8 cellular contexts compared by ENCODE assay signal in the genomic region with DNA sequence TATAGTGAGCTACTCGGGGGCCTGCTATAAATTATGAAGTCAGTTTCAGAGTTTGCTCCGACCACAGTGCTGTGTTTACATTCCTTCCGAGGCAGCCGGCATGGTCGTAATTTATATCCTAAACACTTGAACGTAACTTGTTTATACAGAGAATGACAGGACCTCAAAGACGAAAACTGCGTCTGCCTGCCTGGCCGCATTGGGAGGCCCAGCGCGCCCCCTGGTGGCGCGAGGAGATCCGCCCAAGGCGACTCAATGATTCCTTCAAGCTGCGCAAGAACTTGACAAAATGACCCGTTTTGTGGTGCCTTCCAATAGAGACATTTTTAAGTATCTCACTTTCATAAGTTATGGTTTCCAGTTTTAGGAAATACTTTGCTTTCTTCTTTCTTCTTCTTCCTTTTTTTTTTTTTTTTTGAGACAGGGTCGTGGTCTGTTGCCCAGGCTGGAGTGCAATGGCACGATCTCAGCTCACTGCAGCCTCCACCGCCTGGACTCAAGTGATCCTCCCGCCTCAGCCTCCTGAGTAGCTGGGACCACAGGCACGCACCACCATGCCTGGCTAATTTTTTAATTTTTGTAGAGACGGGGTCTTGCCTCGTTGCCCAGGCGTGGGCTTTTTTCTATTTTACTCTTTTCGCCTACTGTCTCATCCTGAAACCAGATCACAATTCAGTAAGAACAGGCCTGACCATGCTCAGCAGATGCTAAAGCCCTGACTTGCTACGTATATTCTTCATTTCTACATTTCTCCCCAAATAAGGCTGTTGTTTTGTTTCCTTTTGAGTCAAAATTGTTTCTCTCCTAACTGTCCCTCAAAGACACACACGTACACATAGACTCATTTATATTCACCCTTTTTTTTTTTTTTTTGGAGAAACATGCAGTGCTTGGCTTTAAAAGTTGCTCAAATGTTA. TPM values are rescaled to one million over a fixed set of nuclear protein-coding genes. Genes with fewer than 3 reads are reported as not detected.
DNase-seq lines count a peak whose midpoint lies in the region; ATAC-seq and TF ChIP-seq lines count a peak whose summit lies in the region.

No MANE protein-coding gene starts in this region.

- H3K9me3 ChIP-seq in A673 (ENCODE audit: low read depth, low read length, poor library complexity, severe bottlenecking) (no peaks in the 10 kb centered on the region), Karpas-422 (ENCODE audit: low read length) (no peaks in the 10 kb centered on the region)

- H3K4me3 ChIP-seq in A673 (ENCODE audit: low read depth, low read length, poor library complexity, severe bottlenecking) (no peak overlapping the region), Karpas-422 (ENCODE audit: low read length) (no peak overlapping the region)

- ATAC-seq in GM18511 (IDR thresholded peaks at IDR 0.05; ENCODE audit: unreplicated experiment) (peak; percentile 61), SK-N-SH treated with all-trans-retinoic acid at 6 μM for 48 hours (peak; percentile 88), Right ventricle myocardium superior (ENCODE audit: poor library complexity) (peak; percentile 82), HG03159 (IDR thresholded peaks at IDR 0.05; ENCODE audit: unreplicated experiment) (no peak)

- H3K79me2 ChIP-seq in Karpas-422 (ENCODE audit: low read length): no peaks in the 10 kb centered on the region

- no peaks in the 10 kb centered on the region for H3K9me2 ChIP-seq in Karpas-422 (replicated peaks; ENCODE audit: insufficient read depth, low read length)

- DNase-seq in A673 (ENCODE audit: low spot score): peak; percentile 78
- DNase-seq in Karpas-422: peak; percentile 83
- DNase-seq in activated naive CD4-positive, alpha-beta T cell treated with anti-CD3 and anti-CD28 coated beads, Interleukin-2, amount 50 U/mL, for 16 hours: peak; percentile 78
- peak; percentile 80 for DNase-seq in Right ventricle myocardium superior
- peak; percentile 36 for DNase-seq in renal cortical epithelial cell (ENCODE audit: low read depth)

- CTCF ChIA-PET in A673 (lab: Charles Lee): interaction anchor here (0.6 to 1.4 kb wide), 4 partner anchors 13 to 804 kb away, joined by 3 to 10 read pairs (median 4); no protein-coding TSS in a partner anchor

- POLR2A ChIA-PET in A673 (lab: Charles Lee; ENCODE audit: low non-redundant PET): no interaction called here

- H3K4me2 ChIP-seq in Karpas-422 (ENCODE audit: low read depth, low read length, poor library complexity, severe bottlenecking): no peak overlapping the region

- H3K9ac ChIP-seq in Karpas-422 (ENCODE audit: low read length): no peak overlapping the region

- no TSS peak for BruUV-seq in A673 (replicated peaks; lab: Mats Ljungman, UMichigan)

- no peaks in the 10 kb centered on the region for H3K4me1 ChIP-seq in A673 (ENCODE audit: insufficient read depth, low read length, poor library complexity, severe bottlenecking)
- H3K4me1 ChIP-seq in Karpas-422 (ENCODE audit: low read length): no peaks in the 10 kb centered on the region

- intact Hi-C loops in A673 (cut with micrococcal nuclease; ENCODE audit: unreplicated experiment): loop anchor here (2.0 to 5.0 kb wide), 3 partner anchors 600 to 805 kb away; no protein-coding TSS in a partner anchor
- intact Hi-C loops in Right ventricle myocardium superior (cut with DNase I): loop anchor here (5.0 to 10.0 kb wide), 2 partner anchors 600 to 672 kb away; no protein-coding TSS in a partner anchor

- H3K36me3 ChIP-seq in A673 (ENCODE audit: insufficient read depth, low read length, poor library complexity, severe bottlenecking) (no peaks in the 10 kb centered on the region), Karpas-422 (ENCODE audit: insufficient read depth, low read length) (no peaks in the 10 kb centered on the region)

- TF ChIP-seq CTCF in A673 (conservative IDR thresholded peaks at IDR 0.05; ENCODE audit: low read depth, low read length): peak; percentile 97

- peaks cover 41% of the 10 kb centered on the region for H3K27me3 ChIP-seq in A673 (replicated peaks; ENCODE audit: insufficient read depth, low read depth, low read length, poor library complexity)
- no peaks in the 10 kb centered on the region for H3K27me3 ChIP-seq in Karpas-422 (ENCODE audit: low read length)

- H3K27ac ChIP-seq in A673 (ENCODE audit: low read depth, low read length, poor library complexity, severe bottlenecking): no peak overlapping the region
- no peak overlapping the region for H3K27ac ChIP-seq in Karpas-422 (ENCODE audit: low read length)

- H2AFZ ChIP-seq in Karpas-422 (ENCODE audit: low read length): no peak overlapping the region

- H4K20me1 ChIP-seq in Karpas-422 (ENCODE audit: insufficient read depth, low read depth, low read length): no peaks in the 10 kb centered on the region

TF ChIP-seq in SK-N-SH treated with all-trans-retinoic acid at 6 μM for 48 hours, 23 proteins besides CTCF, POLR2A, EP300 and RAD21:
- no peak for TF ChIP-seq ZFP3 (CRISPR knock-in tag; IDR thresholded peaks at IDR 0.05)
- TF ChIP-seq BACH2 (CRISPR knock-in tag; IDR thresholded peaks at IDR 0.05; ENCODE audit: borderline replicate concordance): no peak
- TF ChIP-seq ZFP30 (CRISPR knock-in tag; IDR thresholded peaks at IDR 0.05): no peak
- no peak for TF ChIP-seq ZNF565 (CRISPR knock-in tag; conservative IDR thresholded peaks at IDR 0.05; ENCODE audit: low read depth)
- TF ChIP-seq PPARA (CRISPR knock-in tag; IDR thresholded peaks at IDR 0.05; ENCODE audit: borderline replicate concordance): no peak
- TF ChIP-seq ZNF8 (CRISPR knock-in tag; IDR thresholded peaks at IDR 0.05): no peak
- no peak for TF ChIP-seq ZC3H10 (CRISPR knock-in tag; IDR thresholded peaks at IDR 0.05)
- no peak for TF ChIP-seq CSDC2 (CRISPR knock-in tag; IDR thresholded peaks at IDR 0.05)
- TF ChIP-seq ZNF70 (CRISPR knock-in tag; IDR thresholded peaks at IDR 0.05): no peak
- TF ChIP-seq ISL1 (CRISPR knock-in tag; IDR thresholded peaks at IDR 0.05): no peak
- TF ChIP-seq SNAI2 (CRISPR knock-in tag; IDR thresholded peaks at IDR 0.05): no peak
- TF ChIP-seq, protein P1, sequence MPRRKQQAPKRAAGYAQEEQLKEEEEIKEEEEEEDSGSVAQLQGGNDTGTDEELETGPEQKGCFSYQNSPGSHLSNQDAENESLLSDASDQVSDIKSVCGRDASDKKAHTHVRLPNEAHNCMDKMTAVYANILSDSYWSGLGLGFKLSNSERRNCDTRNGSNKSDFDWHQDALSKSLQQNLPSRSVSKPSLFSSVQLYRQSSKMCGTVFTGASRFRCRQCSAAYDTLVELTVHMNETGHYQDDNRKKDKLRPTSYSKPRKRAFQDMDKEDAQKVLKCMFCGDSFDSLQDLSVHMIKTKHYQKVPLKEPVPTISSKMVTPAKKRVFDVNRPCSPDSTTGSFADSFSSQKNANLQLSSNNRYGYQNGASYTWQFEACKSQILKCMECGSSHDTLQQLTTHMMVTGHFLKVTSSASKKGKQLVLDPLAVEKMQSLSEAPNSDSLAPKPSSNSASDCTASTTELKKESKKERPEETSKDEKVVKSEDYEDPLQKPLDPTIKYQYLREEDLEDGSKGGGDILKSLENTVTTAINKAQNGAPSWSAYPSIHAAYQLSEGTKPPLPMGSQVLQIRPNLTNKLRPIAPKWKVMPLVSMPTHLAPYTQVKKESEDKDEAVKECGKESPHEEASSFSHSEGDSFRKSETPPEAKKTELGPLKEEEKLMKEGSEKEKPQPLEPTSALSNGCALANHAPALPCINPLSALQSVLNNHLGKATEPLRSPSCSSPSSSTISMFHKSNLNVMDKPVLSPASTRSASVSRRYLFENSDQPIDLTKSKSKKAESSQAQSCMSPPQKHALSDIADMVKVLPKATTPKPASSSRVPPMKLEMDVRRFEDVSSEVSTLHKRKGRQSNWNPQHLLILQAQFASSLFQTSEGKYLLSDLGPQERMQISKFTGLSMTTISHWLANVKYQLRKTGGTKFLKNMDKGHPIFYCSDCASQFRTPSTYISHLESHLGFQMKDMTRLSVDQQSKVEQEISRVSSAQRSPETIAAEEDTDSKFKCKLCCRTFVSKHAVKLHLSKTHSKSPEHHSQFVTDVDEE (CRISPR knock-in tag; IDR thresholded peaks at IDR 0.05): no peak
- TF ChIP-seq ARNTL (CRISPR knock-in tag; IDR thresholded peaks at IDR 0.05; ENCODE audit: borderline replicate concordance, low read depth): no peak
- TF ChIP-seq, protein P2, sequence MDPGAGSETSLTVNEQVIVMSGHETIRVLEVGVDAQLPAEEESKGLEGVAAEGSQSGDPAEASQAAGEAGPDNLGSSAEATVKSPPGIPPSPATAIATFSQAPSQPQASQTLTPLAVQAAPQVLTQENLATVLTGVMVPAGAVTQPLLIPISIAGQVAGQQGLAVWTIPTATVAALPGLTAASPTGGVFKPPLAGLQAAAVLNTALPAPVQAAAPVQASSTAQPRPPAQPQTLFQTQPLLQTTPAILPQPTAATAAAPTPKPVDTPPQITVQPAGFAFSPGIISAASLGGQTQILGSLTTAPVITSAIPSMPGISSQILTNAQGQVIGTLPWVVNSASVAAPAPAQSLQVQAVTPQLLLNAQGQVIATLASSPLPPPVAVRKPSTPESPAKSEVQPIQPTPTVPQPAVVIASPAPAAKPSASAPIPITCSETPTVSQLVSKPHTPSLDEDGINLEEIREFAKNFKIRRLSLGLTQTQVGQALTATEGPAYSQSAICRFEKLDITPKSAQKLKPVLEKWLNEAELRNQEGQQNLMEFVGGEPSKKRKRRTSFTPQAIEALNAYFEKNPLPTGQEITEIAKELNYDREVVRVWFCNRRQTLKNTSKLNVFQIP (CRISPR knock-in tag; IDR thresholded peaks at IDR 0.05; ENCODE audit: borderline replicate concordance, low read depth): no peak
- TF ChIP-seq OSR1 (CRISPR knock-in tag; IDR thresholded peaks at IDR 0.05): no peak
- no peak for TF ChIP-seq RARB (CRISPR knock-in tag; IDR thresholded peaks at IDR 0.05)
- TF ChIP-seq, protein P3, sequence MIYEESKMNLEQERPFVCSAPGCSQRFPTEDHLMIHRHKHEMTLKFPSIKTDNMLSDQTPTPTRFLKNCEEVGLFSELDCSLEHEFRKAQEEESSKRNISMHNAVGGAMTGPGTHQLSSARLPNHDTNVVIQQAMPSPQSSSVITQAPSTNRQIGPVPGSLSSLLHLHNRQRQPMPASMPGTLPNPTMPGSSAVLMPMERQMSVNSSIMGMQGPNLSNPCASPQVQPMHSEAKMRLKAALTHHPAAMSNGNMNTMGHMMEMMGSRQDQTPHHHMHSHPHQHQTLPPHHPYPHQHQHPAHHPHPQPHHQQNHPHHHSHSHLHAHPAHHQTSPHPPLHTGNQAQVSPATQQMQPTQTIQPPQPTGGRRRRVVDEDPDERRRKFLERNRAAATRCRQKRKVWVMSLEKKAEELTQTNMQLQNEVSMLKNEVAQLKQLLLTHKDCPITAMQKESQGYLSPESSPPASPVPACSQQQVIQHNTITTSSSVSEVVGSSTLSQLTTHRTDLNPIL (CRISPR knock-in tag; IDR thresholded peaks at IDR 0.05; ENCODE audit: low read depth): no peak
- TF ChIP-seq ESRRG (CRISPR knock-in tag; IDR thresholded peaks at IDR 0.05): no peak

RNA-seq across cellular contexts. Expression of gene FOXF2, which starts 7.8 kb away (rescaled TPM):
- total RNA-seq in A673 (2021) (0.13 TPM in 2 replicates), Right ventricle myocardium superior (0.16 TPM), renal cortical epithelial cell (0.05 TPM in 1 of 2 replicates, not detected in the other)
- not detected in 2 replicates for total RNA-seq in Karpas-422 (2014; rRNA removed; shearing (Covaris generic); ENCODE audit: low replicate concordance)
